Comparison of ENCODE assay signal across 8 cellular contexts in genomic region chr16:89562027-89562599, GRCh38. TPM values are rescaled to one million over a fixed set of nuclear protein-coding genes. Genes with fewer than 3 reads are reported as not detected.
A peak's percentile ranks its signal among the peaks of the same experiment; 100 is the strongest.
DNase-seq lines count a peak whose midpoint lies in the region; ATAC-seq and TF ChIP-seq lines count a peak whose summit lies in the region.

No MANE protein-coding gene starts in this region.

- peak overlapping the region; percentile 92 to 99 (median 96) for H3K9ac ChIP-seq in BLaER1 treated with 17β-estradiol and CSF1 and Interleukin-3, amounts not matched to agents 10 nM and 100 nM
- H3K9ac ChIP-seq in KMS-11, result peak overlapping the region; percentile 100; the same call in 1 of the 2 replicates
- H3K9ac ChIP-seq in mucosa of rectum (ENCODE audit: low read depth in 1 of 2, low read length in 2 of 2), result peak overlapping the region; percentile 80 to 87

- peaks cover 31% of the 10 kb centered on the region for H3K79me2 ChIP-seq in KMS-11 (ENCODE audit: insufficient read depth, low read depth)

- DNase-seq in MCF 10A (ENCODE audit: unreplicated experiment) (peak; percentile 47), NCI-H146 treated with DMSO at 0.1 percent for 48 hours (lab: John Stamatoyannopoulos, UW; ENCODE audit: unreplicated experiment) (no peak), cerebellar nuclear complex (lab: John Stamatoyannopoulos, UW) (no peak)

- peaks cover 73 to 76% (median 75%) of the 10 kb centered on the region in 10 experiments for H3K4me1 ChIP-seq in BLaER1 treated with 17β-estradiol and CSF1 and Interleukin-3, amounts not matched to agents 10 nM and 100 nM
- H3K4me1 ChIP-seq in KMS-11 (ENCODE audit: low read depth, poor library complexity, severe bottlenecking) (peaks cover 15% of the 10 kb centered on the region), mucosa of rectum (ENCODE audit: control insufficient read depth in 2 of 2, insufficient read depth in 2 of 2, low read length in 2 of 2) (peaks cover 45 to 50% of the 10 kb centered on the region in 2 donors)

- peaks cover 62 to 72% (median 64%) of the 10 kb centered on the region in 11 experiments for H4K20me1 ChIP-seq in BLaER1 treated with 17β-estradiol and CSF1 and Interleukin-3, amounts not matched to agents 10 nM and 100 nM
- peaks cover 31% of the 10 kb centered on the region for H4K20me1 ChIP-seq in KMS-11 (ENCODE audit: insufficient read depth)

- H3K4me1 Mint-ChIP-seq in MCF 10A (ENCODE audit: insufficient read depth, unreplicated experiment), result peaks cover 25% of the 10 kb centered on the region

- H3K27me3 ChIP-seq in BLaER1 treated with 17β-estradiol and CSF1 and Interleukin-3, amounts not matched to agents 10 nM and 100 nM, result no peaks in the 10 kb centered on the region
- H3K27me3 ChIP-seq in KMS-11 (ENCODE audit: insufficient read depth, low read depth) (no peaks in the 10 kb centered on the region), mucosa of rectum (ENCODE audit: control insufficient read depth in 2 of 2, insufficient read depth in 2 of 2, low read length in 2 of 2) (no peaks in the 10 kb centered on the region)

- H3K27me3 Mint-ChIP-seq in MCF 10A (ENCODE audit: insufficient read depth, unreplicated experiment), result no peaks in the 10 kb centered on the region

- no TSS peak for BruUV-seq in MCF 10A (replicated peaks; lab: Mats Ljungman, UMichigan)

- TF ChIP-seq CTCF in KMS-11 (conservative IDR thresholded peaks at IDR 0.05; ENCODE audit: low read depth, low read length), result no peak
- no peak for TF ChIP-seq CTCF in MCF 10A (IDR thresholded peaks at IDR 0.05; ENCODE audit: unreplicated experiment)

- H3K27ac ChIP-seq in BLaER1 treated with 17β-estradiol and CSF1 and Interleukin-3, amounts not matched to agents 10 nM and 100 nM, result peak overlapping the region in 10 of 11 experiments; percentile 93 to 98 (median 96); a peak in 18 of 22 replicates
- no peak overlapping the region; the same call in 1 of the 2 replicates for H3K27ac ChIP-seq in KMS-11
- H3K27ac ChIP-seq in mucosa of rectum (ENCODE audit: low read depth in 2 of 2, low read length in 2 of 2), result peak overlapping the region in 1 of 2 donors; percentile 99

- H3K4me3 ChIP-seq in BLaER1 treated with 17β-estradiol and CSF1 and Interleukin-3, amounts not matched to agents 10 nM and 100 nM, result peak overlapping the region; percentile 80 to 99 (median 96)
- H3K4me3 ChIP-seq in KMS-11 (IDR thresholded peaks at IDR 0.05; ENCODE audit: insufficient read depth, low read depth, low read length) (peak overlapping the region; percentile 33), mucosa of rectum (ENCODE audit: low read length in 2 of 2) (peak overlapping the region; percentile 83 to 94)

- H3K27ac Mint-ChIP-seq in MCF 10A (ENCODE audit: low read depth, unreplicated experiment), result peak overlapping the region; percentile 61

- H3K4me3 Mint-ChIP-seq in MCF 10A (ENCODE audit: unreplicated experiment), result peak overlapping the region; percentile 91

- H3K36me3 ChIP-seq in BLaER1 treated with 17β-estradiol and CSF1 and Interleukin-3, amounts not matched to agents 10 nM and 100 nM, result peaks cover 38 to 50% (median 42%) of the 10 kb centered on the region in 11 experiments
- H3K36me3 ChIP-seq in KMS-11 (ENCODE audit: insufficient read depth) (peaks cover 25% of the 10 kb centered on the region; the same call in 1 of the 2 replicates), mucosa of rectum (ENCODE audit: control insufficient read depth in 2 of 2, insufficient read depth in 2 of 2, low read length in 2 of 2) (peaks cover 29 to 42% of the 10 kb centered on the region in 2 donors)

- H3K9me3 ChIP-seq in BLaER1 treated with 17β-estradiol and CSF1 and Interleukin-3, amounts not matched to agents 10 nM and 100 nM (replicated peaks in 1 of 11), result peaks cover 0 to 8% (median 0%) of the 10 kb centered on the region in 11 experiments; a peak in 2 of 22 replicates
- no peaks in the 10 kb centered on the region for H3K9me3 ChIP-seq in mucosa of rectum (ENCODE audit: control insufficient read depth in 2 of 2, low read length in 2 of 2)

- ATAC-seq in HG03095 (IDR thresholded peaks at IDR 0.05; ENCODE audit: unreplicated experiment) (no peak), GM21526 (IDR thresholded peaks at IDR 0.05; ENCODE audit: low FRiP score, unreplicated experiment) (no peak)

- H2AFZ ChIP-seq in KMS-11 (ENCODE audit: low read depth), result no peak overlapping the region

- CTCF ChIA-PET in MCF 10A (lab: Yijun Ruan, JAX), result no interaction called here

- peak overlapping the region; percentile 92 to 99 (median 97) for H3K4me2 ChIP-seq in BLaER1 treated with 17β-estradiol and CSF1 and Interleukin-3, amounts not matched to agents 10 nM and 100 nM
- H3K4me2 ChIP-seq in KMS-11, result peak overlapping the region; percentile 96

- intact Hi-C loops in MCF 10A (cut with micrococcal nuclease), result no loop called here

- H3K36me3 Mint-ChIP-seq in MCF 10A (ENCODE audit: insufficient read depth, unreplicated experiment), result peaks cover 64% of the 10 kb centered on the region

- POLR2A ChIA-PET in MCF 10A (lab: Yijun Ruan, JAX), result interaction anchor here (0.7 to 2.3 kb wide), 11 partner anchors 14 to 250 kb away, joined by 3 to 11 read pairs (median 4); partner anchors contain the start of genes CPNE7 and SPG7

- no peaks in the 10 kb centered on the region for H3K9me3 Mint-ChIP-seq in MCF 10A (ENCODE audit: unreplicated experiment)

RNA-seq across cellular contexts. Expression of gene RPL13, which starts 1.6 kb away (rescaled TPM):
- 3,133 and 3,148 TPM in 2 replicates for total RNA-seq in MCF 10A (2022)

RNA-seq across cellular contexts. Expression of gene CPNE7, which starts 13.4 kb away (rescaled TPM):
- total RNA-seq in MCF 10A (2022), result 86.8 and 92.4 TPM in 2 replicates

RNA-seq across cellular contexts. Expression of gene DPEP1, which starts 51.3 kb away (rescaled TPM):
- total RNA-seq in MCF 10A (2022), result 0.29 and 0.82 TPM in 2 replicates

RNA-seq across cellular contexts. Expression of gene SPG7, which starts 53.9 kb away (rescaled TPM):
- 82.4 and 92.3 TPM in 2 replicates for total RNA-seq in MCF 10A (2022)

Comparison
In these comparisons a context has a peak if more than half of its experiments do, and no peak if none do; other contexts are left out.
1. H3K4me3 ChIP-seq: peak in every context shown above with its lines; median percentile 96 in BLaER1 treated with 17β-estradiol and CSF1 and Interleukin-3, amounts not matched to agents 10 nM and 100 nM; 88 in mucosa of rectum; 33 in KMS-11.